26 cellular contexts compared by ENCODE assay signal in the genomic region with DNA sequence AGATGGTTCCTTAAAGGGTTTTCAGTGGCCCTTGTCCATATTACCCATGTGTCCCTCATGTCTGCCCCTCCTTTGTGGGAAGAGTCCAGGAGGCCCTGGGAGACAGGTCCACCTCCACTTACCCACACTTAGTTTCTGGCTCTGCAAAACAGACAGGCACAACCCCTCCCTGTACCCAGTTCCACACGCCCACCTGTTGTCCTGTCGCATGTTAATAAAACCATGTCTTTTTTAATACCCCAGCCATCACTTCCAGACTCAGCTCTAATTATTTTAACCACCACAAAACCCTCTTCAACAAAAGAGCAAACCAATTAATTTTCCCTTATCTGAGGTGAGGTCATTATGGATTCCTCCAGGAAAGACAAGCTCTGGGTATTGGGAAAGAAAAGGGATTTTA.
"Had no signal": no experiment of that assay in that cellular context is flagged by ENCODE, and none has a peak within 500 bp of the region (broad histone marks: within the 10 kb centered on the region; RNA-seq: fewer than 3 reads in every experiment).

No MANE protein-coding gene starts in this region.

- H3K36me3 ChIP-seq: ascending aorta, breast epithelium, cardiac muscle cell, colonic mucosa, esophagus squamous epithelium, gastroesophageal sphincter, heart right ventricle, WERI-Rb-1 had no signal

- H3K9me3 ChIP-seq: ascending aorta, breast epithelium, colonic mucosa, esophagus squamous epithelium, gastroesophageal sphincter, heart right ventricle had no signal

- DNase-seq: activated B cell treated with CpG ODN at 0.5 μM for 24 hours; activated CD4-positive, alpha-beta T cell treated with anti-CD3 and anti-CD28 coated beads for 48 hours; activated CD4-positive, alpha-beta T cell treated with anti-CD3 and anti-CD28 coated beads, Interleukin-2, amount 50 U/mL, for 1 hour; activated CD4-positive, alpha-beta T cell treated with anti-CD3 and anti-CD28 coated beads, Interleukin-2, amount 50 U/mL, for 48 hours; activated CD8-positive, alpha-beta memory T cell treated with anti-CD3 and anti-CD28 coated beads for 24 hours; activated CD8-positive, alpha-beta T cell treated with anti-CD3 and anti-CD28 coated beads for 36 hours; activated effector memory CD4-positive, alpha-beta T cell treated with Interleukin-2 at 50 U/mL for 16 hours; activated gamma-delta T cell treated with Interleukin-2 at 50 U/mL for 16 hours; activated naive CD4-positive, alpha-beta T cell treated with anti-CD3 and anti-CD28 coated beads for 36 hours; activated naive CD8-positive, alpha-beta T cell treated with anti-CD3 and anti-CD28 coated beads, Interleukin-2, amount 10 ng/mL, durations not matched to agents 7 days and 5 days; activated T-cell treated with anti-CD3 and anti-CD28 coated beads, Interleukin-2, amount 50 U/mL, for 4 hours; central memory CD4-positive, alpha-beta T cell; cerebellar nuclear complex; colonic mucosa; effector CD8-positive, alpha-beta T cell; esophagus squamous epithelium; foreskin melanocyte; heart right ventricle; T-helper 17 cell; T1000; WERI-Rb-1 had no signal

- H3K4me1 ChIP-seq: ascending aorta, breast epithelium, colonic mucosa, esophagus squamous epithelium, gastroesophageal sphincter, heart right ventricle had no signal

- H3K27me3 ChIP-seq: ascending aorta, breast epithelium, cardiac muscle cell, colonic mucosa, esophagus squamous epithelium, gastroesophageal sphincter, heart right ventricle had no signal

- H3K27ac ChIP-seq: ascending aorta, breast epithelium, cardiac muscle cell, colonic mucosa, epithelial cell of prostate, esophagus squamous epithelium, gastroesophageal sphincter, heart right ventricle, WERI-Rb-1 had no signal

- H3K4me3 ChIP-seq: ascending aorta, breast epithelium, cardiac muscle cell, colonic mucosa, esophagus squamous epithelium, gastroesophageal sphincter, heart right ventricle had no signal
